31 cellular contexts compared by ENCODE assay signal in the genomic region with DNA sequence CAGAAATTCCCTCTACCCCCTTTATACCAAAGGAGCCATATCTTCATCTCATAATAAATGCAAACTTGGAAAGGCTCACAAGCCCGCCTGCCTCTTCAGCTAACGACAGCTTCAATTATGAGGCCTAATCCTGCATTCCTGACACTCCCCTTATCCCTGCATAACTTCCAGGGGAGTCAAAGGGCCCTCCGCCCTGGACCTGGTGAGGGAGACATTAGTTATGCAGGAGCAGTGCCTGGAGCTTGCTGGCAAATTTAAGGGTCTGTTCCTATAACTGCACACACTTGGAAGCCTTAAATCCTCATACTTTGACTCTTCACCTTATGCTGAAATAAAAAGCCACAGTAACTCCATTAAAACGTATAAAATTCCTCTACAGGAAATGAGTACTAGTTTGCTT.
DNase-seq lines count a peak whose midpoint lies in the region; ATAC-seq and TF ChIP-seq lines count a peak whose summit lies in the region.
"Had no signal": no experiment of that assay in that cellular context is flagged by ENCODE, and none has a peak within 500 bp of the region (broad histone marks: within the 10 kb centered on the region; RNA-seq: fewer than 3 reads in every experiment).

No MANE protein-coding gene starts in this region.

- no peaks in the 10 kb centered on the region for H3K79me2 ChIP-seq in mesendoderm (ENCODE audit: control insufficient read depth, insufficient read depth, low read length)

- H3K4me2 ChIP-seq in mesendoderm (ENCODE audit: low read length), result no peak overlapping the region

- no peak overlapping the region for H2BK120ac ChIP-seq in mesendoderm (ENCODE audit: low read depth, low read length)

- H3K27me3 ChIP-seq in mesendoderm (ENCODE audit: insufficient read depth, low read length, poor library complexity), result no peaks in the 10 kb centered on the region
- no peaks in the 10 kb centered on the region for H3K27me3 ChIP-seq in left lung
- H3K27me3 ChIP-seq in tibial nerve, result no peaks in the 10 kb centered on the region
- H3K27me3 ChIP-seq: esophagus muscularis mucosa, heart left ventricle, MG63, sigmoid colon, thyroid gland had no signal

- no peaks in the 10 kb centered on the region for H3K36me3 ChIP-seq in HEK293 (ENCODE audit: control insufficient read depth in 2 of 2, insufficient read depth in 1 of 2, low read length in 2 of 2)
- H3K36me3 ChIP-seq in mesendoderm (ENCODE audit: control insufficient read depth, insufficient read depth, low read length), result no peaks in the 10 kb centered on the region
- no peaks in the 10 kb centered on the region for H3K36me3 ChIP-seq in left lung
- H3K36me3 ChIP-seq in tibial nerve, result no peaks in the 10 kb centered on the region
- H3K36me3 ChIP-seq: BLaER1 treated with 17β-estradiol and CSF1 and Interleukin-3, amounts not matched to agents 10 nM and 100 nM; esophagus muscularis mucosa; heart left ventricle; MG63; neutrophil; prostate gland; sigmoid colon; thyroid gland had no signal

- intact Hi-C loops in left lung (cut with DNase I), result no loop called here

- POLR2A ChIA-PET in HEK293 (lab: Yijun Ruan, JAX) (no interaction called here), WTC11 (lab: Charles Lee) (no interaction called here)

- no peak overlapping the region for H2BK15ac ChIP-seq in mesendoderm (replicated peaks; ENCODE audit: low read depth)

- H3K4me3 ChIP-seq in HEK293 (ENCODE audit: low read depth, low read length) (no peak overlapping the region), mesendoderm (ENCODE audit: low read length) (no peak overlapping the region), left lung (no peak overlapping the region), tibial nerve (no peak overlapping the region)
- H3K4me3 ChIP-seq: BLaER1 treated with 17β-estradiol and CSF1 and Interleukin-3, amounts not matched to agents 10 nM and 100 nM; esophagus muscularis mucosa; heart left ventricle; MG63; prostate gland; sigmoid colon; thyroid gland had no signal

- CTCF ChIA-PET in HEK293 (lab: Yijun Ruan, JAX), result interaction anchor here (0.6 to 0.8 kb wide), 2 partner anchors 10 to 631 kb away, joined by 3 to 4 read pairs; no protein-coding TSS in a partner anchor
- CTCF ChIA-PET in WTC11 (lab: Charles Lee), result interaction anchor here (0.6 to 1.2 kb wide), 2 partner anchors 12 to 774 kb away, joined by 3 to 6 read pairs; no protein-coding TSS in a partner anchor

- TF ChIP-seq CTCF in HEK293 (tag by site-specific recombination; IDR thresholded peaks at IDR 0.05) (no peak), WTC11 (IDR thresholded peaks at IDR 0.05) (no peak), left lung (IDR thresholded peaks at IDR 0.05) (no peak), tibial nerve (IDR thresholded peaks at IDR 0.05) (no peak)

- DNase-seq in WTC11 (ENCODE audit: low spot score), result no peak
- peak; percentile 72 for DNase-seq in mesendoderm
- no peak for DNase-seq in left lung
- no peak for DNase-seq in tibial nerve (ENCODE audit: low spot score in 2 of 2)
- no peak for DNase-seq in NCI-H1930 (lab: John Stamatoyannopoulos, UW)
- DNase-seq: activated CD8-positive, alpha-beta memory T cell treated with anti-CD3 and anti-CD28 coated beads, Interleukin-2, amount 50 U/mL, for 48 hours; activated CD8-positive, alpha-beta T cell treated with anti-CD3 and anti-CD28 coated beads for 36 hours; activated naive CD4-positive, alpha-beta T cell treated with anti-CD3 and anti-CD28 coated beads for 36 hours; dermis blood vessel endothelial cell; DMS153; foreskin melanocyte; heart left ventricle; KG1; kidney glomerular epithelial cell; mammary epithelial cell; MG63; NCI-H1105 treated with DMSO at 0.1 percent for 48 hours; NCI-H2029; NCI-H345; SIG-M5; sigmoid colon; stimulated activated CD4-positive, alpha-beta T cell treated with anti-CD3 and anti-CD28 coated beads, Interleukin-4, amount 100 ng/mL, for 1 hour; thyroid gland had no signal

- no peak overlapping the region for H3K56ac ChIP-seq in mesendoderm (ENCODE audit: low read length)

- no peaks in the 10 kb centered on the region for H3K36me3 Mint-ChIP-seq in WTC11

- WGBS in mesendoderm (ENCODE audit: extremely low coverage, insufficient coverage, low lambda C conversion rate), result no CpG with 5 or more reads among the region's 4 CpGs
- 58 to 59% methylated on average over 4 of the region's 4 CpGs for WGBS in tibial nerve, 2 donors

- no peak for TF ChIP-seq POLR2A in tibial nerve (IDR thresholded peaks at IDR 0.05)

- H3K4me1 Mint-ChIP-seq in WTC11, result peaks cover 30% of the 10 kb centered on the region
- H3K4me1 Mint-ChIP-seq: central memory CD8-positive, alpha-beta T cell had no signal

- H3K18ac ChIP-seq in mesendoderm (ENCODE audit: low read length), result no peak overlapping the region

- no peak overlapping the region for H2AK5ac ChIP-seq in mesendoderm (ENCODE audit: low read length)

- H3K9me3 ChIP-seq in HEK293 (ENCODE audit: control insufficient read depth, insufficient read depth, low read depth, low read length) (no peaks in the 10 kb centered on the region), left lung (no peaks in the 10 kb centered on the region), tibial nerve (no peaks in the 10 kb centered on the region)
- H3K9me3 ChIP-seq: esophagus muscularis mucosa, heart left ventricle, MG63, neutrophil, prostate gland, sigmoid colon, thyroid gland had no signal

- H3K9ac ChIP-seq in mesendoderm (ENCODE audit: low read length), result no peak overlapping the region
- H3K9ac ChIP-seq: BLaER1 treated with 17β-estradiol and CSF1 and Interleukin-3, amounts not matched to agents 10 nM and 100 nM had no signal

- ATAC-seq in WTC11 (peak; percentile 81), left lung (no peak), GM21360 (IDR thresholded peaks at IDR 0.05; ENCODE audit: unreplicated experiment) (no peak)
- ATAC-seq: activated CD8-positive, alpha-beta T cell treated with anti-CD3 and anti-CD28 coated beads for 36 hours; heart left ventricle had no signal

- no peak for TF ChIP-seq EP300 in tibial nerve (IDR thresholded peaks at IDR 0.05)

- peaks cover 8% of the 10 kb centered on the region; the same call in 1 of the 2 replicates for H3K27me3 Mint-ChIP-seq in WTC11 (ENCODE audit: low read depth)
- H3K27me3 Mint-ChIP-seq: activated CD8-positive, alpha-beta T cell treated with anti-CD3 and anti-CD28 coated beads for 36 hours; central memory CD8-positive, alpha-beta T cell had no signal

- no peak overlapping the region for H2BK5ac ChIP-seq in mesendoderm (ENCODE audit: low read length)

- H3K27ac ChIP-seq in HEK293 (ENCODE audit: extremely low read depth, low read depth, low read length), result no peak overlapping the region
- H3K27ac ChIP-seq in mesendoderm (ENCODE audit: low read depth, low read length), result no peak overlapping the region
- H3K27ac ChIP-seq in left lung, result no peak overlapping the region
- no peak overlapping the region for H3K27ac ChIP-seq in tibial nerve
- H3K27ac ChIP-seq: esophagus muscularis mucosa, heart left ventricle, neutrophil, prostate gland, sigmoid colon, thyroid gland had no signal

- H3K23ac ChIP-seq in mesendoderm (ENCODE audit: low read length), result no peak overlapping the region

- no peaks in the 10 kb centered on the region for H3K79me1 ChIP-seq in mesendoderm (ENCODE audit: low read length)

- H3K9me3 Mint-ChIP-seq in WTC11, result peaks cover 4% of the 10 kb centered on the region
- H3K9me3 Mint-ChIP-seq: activated CD8-positive, alpha-beta T cell treated with anti-CD3 and anti-CD28 coated beads for 36 hours; activated naive CD4-positive, alpha-beta T cell treated with anti-CD3 and anti-CD28 coated beads for 36 hours; T-helper 2 cell treated with Interferon-gamma antibody and Interleukin-4, amounts not matched to agents 5 μg/mL and 100 μg/mL, for 36 hours had no signal

- H3K27ac Mint-ChIP-seq in WTC11, result no peak overlapping the region
- H3K27ac Mint-ChIP-seq: activated CD8-positive, alpha-beta T cell treated with anti-CD3 and anti-CD28 coated beads for 36 hours; activated naive CD4-positive, alpha-beta T cell treated with anti-CD3 and anti-CD28 coated beads for 36 hours; T-helper 2 cell treated with Interferon-gamma antibody and Interleukin-4, amounts not matched to agents 5 μg/mL and 100 μg/mL, for 36 hours had no signal

- no peak overlapping the region for H4K8ac ChIP-seq in mesendoderm (ENCODE audit: low read depth, low read length)

- no peaks in the 10 kb centered on the region for H3K4me1 ChIP-seq in HEK293 (ENCODE audit: control insufficient read depth, insufficient read depth, low read length)
- peaks cover 7% of the 10 kb centered on the region for H3K4me1 ChIP-seq in mesendoderm (ENCODE audit: control insufficient read depth, low read depth, low read length)
- H3K4me1 ChIP-seq in left lung, result no peaks in the 10 kb centered on the region
- peaks cover 0 to 2% (median 0%) of the 10 kb centered on the region in 4 donors for H3K4me1 ChIP-seq in tibial nerve
- H3K4me1 ChIP-seq: esophagus muscularis mucosa, prostate gland had no signal

- H3K4ac ChIP-seq in mesendoderm (ENCODE audit: low read depth, low read length), result no peak overlapping the region

- no peak overlapping the region for H3K4me3 Mint-ChIP-seq in WTC11
- H3K4me3 Mint-ChIP-seq: activated CD8-positive, alpha-beta T cell treated with anti-CD3 and anti-CD28 coated beads for 36 hours; activated naive CD4-positive, alpha-beta T cell treated with anti-CD3 and anti-CD28 coated beads for 36 hours; central memory CD8-positive, alpha-beta T cell; T-helper 2 cell treated with Interferon-gamma antibody and Interleukin-4, amounts not matched to agents 5 μg/mL and 100 μg/mL, for 36 hours had no signal

- no peak overlapping the region for H4K5ac ChIP-seq in mesendoderm (ENCODE audit: low read length)

TF ChIP-seq in HEK293, 187 proteins besides CTCF, POLR2A, EP300 and RAD21:
- TF ChIP-seq ZNF416 (tag by site-specific recombination; IDR thresholded peaks at IDR 0.05), result no peak
- 0 out of 2 replicates have a peak, but pooled peaks have one; percentile 15 for TF ChIP-seq KLF1 (tag by site-specific recombination; IDR thresholded peaks at IDR 0.05)

TF ChIP-seq in WTC11, 78 proteins besides CTCF, POLR2A, EP300 and RAD21 (continues in another document):
- TF ChIP-seq, protein P1, sequence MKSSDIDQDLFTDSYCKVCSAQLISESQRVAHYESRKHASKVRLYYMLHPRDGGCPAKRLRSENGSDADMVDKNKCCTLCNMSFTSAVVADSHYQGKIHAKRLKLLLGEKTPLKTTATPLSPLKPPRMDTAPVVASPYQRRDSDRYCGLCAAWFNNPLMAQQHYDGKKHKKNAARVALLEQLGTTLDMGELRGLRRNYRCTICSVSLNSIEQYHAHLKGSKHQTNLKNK (CRISPR knock-in tag; IDR thresholded peaks at IDR 0.05), result no peak
- TF ChIP-seq ETV6 (CRISPR knock-in tag; IDR thresholded peaks at IDR 0.05), result no peak
